Comparison of ENCODE assay signal across 24 cellular contexts in the genomic region with DNA sequence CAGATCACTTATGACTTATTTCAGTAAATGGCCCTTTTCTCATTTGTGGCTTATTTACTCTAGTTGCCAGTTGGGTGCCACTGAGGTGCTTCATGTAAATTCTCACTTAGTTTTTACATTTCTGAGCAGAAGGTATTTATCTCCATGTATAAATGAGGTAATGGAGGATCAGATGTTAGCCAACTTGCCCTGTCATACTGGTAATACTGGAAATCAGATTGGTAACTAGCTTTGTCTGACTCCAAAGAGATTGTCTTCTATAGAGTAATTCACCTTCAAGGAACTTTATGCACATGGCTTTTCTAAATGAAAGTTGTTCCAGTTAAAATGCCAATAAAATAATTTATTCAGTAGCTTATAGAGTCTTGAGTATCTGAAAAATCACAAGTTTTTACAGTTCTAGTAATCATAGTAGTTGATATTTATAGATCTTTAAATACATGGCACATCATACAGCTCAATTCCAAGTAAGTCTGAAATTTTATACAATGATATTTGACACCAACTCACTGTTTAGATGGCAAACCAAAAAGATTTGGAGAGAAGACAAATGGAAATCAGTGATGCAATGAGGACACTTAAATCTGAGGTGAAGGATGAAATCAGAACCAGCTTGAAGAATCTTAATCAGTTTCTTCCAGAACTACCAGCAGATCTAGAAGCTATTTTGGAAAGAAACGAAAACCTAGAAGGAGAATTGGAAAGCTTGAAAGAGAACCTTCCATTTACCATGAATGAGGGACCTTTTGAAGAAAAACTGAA. TPM values are rescaled to one million over a fixed set of nuclear protein-coding genes. Genes with fewer than 3 reads are reported as not detected.
DNase-seq lines count a peak whose midpoint lies in the region; ATAC-seq lines count a peak whose summit lies in the region.
"Had no signal": no experiment of that assay in that cellular context is flagged by ENCODE, and none has a peak within 500 bp of the region (broad histone marks: within the 10 kb centered on the region; RNA-seq: fewer than 3 reads in every experiment).

No MANE protein-coding gene starts in this region.

- peak overlapping the region; percentile 10 for H3K27ac Mint-ChIP-seq in activated naive CD4-positive, alpha-beta T cell treated with anti-CD3 and anti-CD28 coated beads for 36 hours
- peak overlapping the region; percentile 23 for H3K27ac Mint-ChIP-seq in activated naive CD8-positive, alpha-beta T cell treated with anti-CD3 and anti-CD28 coated beads for 36 hours
- peak overlapping the region; percentile 25 for H3K27ac Mint-ChIP-seq in memory B cell
- H3K27ac Mint-ChIP-seq: mesothelial cell of epicardium had no signal

- H3K9me3 Mint-ChIP-seq in activated naive CD4-positive, alpha-beta T cell treated with anti-CD3 and anti-CD28 coated beads for 36 hours: no peaks in the 10 kb centered on the region
- H3K9me3 Mint-ChIP-seq in activated naive CD8-positive, alpha-beta T cell treated with anti-CD3 and anti-CD28 coated beads for 36 hours: no peaks in the 10 kb centered on the region
- no peaks in the 10 kb centered on the region for H3K9me3 Mint-ChIP-seq in memory B cell
- H3K9me3 Mint-ChIP-seq: activated T-cell treated with anti-CD3 and anti-CD28 coated beads, Interleukin-2, amount 50 U/mL, for 4 hours; mesothelial cell of epicardium; naive B cell had no signal

- no peaks in the 10 kb centered on the region for H3K27me3 Mint-ChIP-seq in activated naive CD4-positive, alpha-beta T cell treated with anti-CD3 and anti-CD28 coated beads for 36 hours (ENCODE audit: low read depth)
- no peaks in the 10 kb centered on the region for H3K27me3 Mint-ChIP-seq in activated naive CD8-positive, alpha-beta T cell treated with anti-CD3 and anti-CD28 coated beads for 36 hours
- H3K27me3 Mint-ChIP-seq in memory B cell: no peaks in the 10 kb centered on the region
- H3K27me3 Mint-ChIP-seq: naive B cell had no signal

- peaks cover 55% of the 10 kb centered on the region for H3K36me3 Mint-ChIP-seq in activated naive CD4-positive, alpha-beta T cell treated with anti-CD3 and anti-CD28 coated beads for 36 hours (ENCODE audit: low read depth)
- H3K36me3 Mint-ChIP-seq in activated naive CD8-positive, alpha-beta T cell treated with anti-CD3 and anti-CD28 coated beads for 36 hours: peaks cover 42% of the 10 kb centered on the region
- H3K36me3 Mint-ChIP-seq in memory B cell: peaks cover 38% of the 10 kb centered on the region

- H3K4me3 Mint-ChIP-seq in activated naive CD4-positive, alpha-beta T cell treated with anti-CD3 and anti-CD28 coated beads for 36 hours: no peak overlapping the region
- no peak overlapping the region for H3K4me3 Mint-ChIP-seq in activated naive CD8-positive, alpha-beta T cell treated with anti-CD3 and anti-CD28 coated beads for 36 hours
- no peak overlapping the region for H3K4me3 Mint-ChIP-seq in memory B cell
- H3K4me3 Mint-ChIP-seq: activated T-cell treated with anti-CD3 and anti-CD28 coated beads, Interleukin-2, amount 50 U/mL, for 4 hours; mesothelial cell of epicardium; naive B cell had no signal

- CTCF ChIA-PET in activated naive CD4-positive, alpha-beta T cell treated with anti-CD3 and anti-CD28 coated beads for 36 hours (lab: Charles Lee): interaction anchor here (0.6 to 0.7 kb wide), 2 partner anchors 46 to 261 kb away, joined by 3 read pairs; no protein-coding TSS in a partner anchor

- DNase-seq in activated naive CD4-positive, alpha-beta T cell treated with anti-CD3 and anti-CD28 coated beads for 36 hours: no peak
- DNase-seq in activated naive CD4-positive, alpha-beta T cell treated with anti-CD3 and anti-CD28 coated beads, Interleukin-2, amount 50 U/mL, for 16 hours: no peak
- DNase-seq in DMS79 treated with DMSO at 0.1 percent for 48 hours (lab: John Stamatoyannopoulos, UW): peak; percentile 27
- DNase-seq in activated naive CD8-positive, alpha-beta T cell treated with anti-CD3 and anti-CD28 coated beads for 36 hours: no peak
- DNase-seq in memory B cell (ENCODE audit: low spot score in 2 of 2): no peak
- DNase-seq in NCI-H2107 treated with DMSO at 0.1 percent for 48 hours (lab: John Stamatoyannopoulos, UW; ENCODE audit: unreplicated experiment): no peak
- no peak for DNase-seq in AG08396 (ENCODE audit: low spot score)
- DNase-seq: activated CD4-positive, alpha-beta T cell treated with anti-CD3 and anti-CD28 coated beads for 1 hour; activated T-cell treated with anti-CD3 and anti-CD28 coated beads, Interleukin-2, amount 50 U/mL, for 4 hours; cortex of kidney; DMS153; foreskin melanocyte; kidney glomerular epithelial cell; naive B cell; NCI-H1436 treated with DMSO at 0.1 percent for 48 hours; NCI-H345; SHP77; stimulated activated CD4-positive, alpha-beta T cell treated with anti-CD3 and anti-CD28 coated beads, Interleukin-4, amount 100 ng/mL, for 1 hour; transverse colon had no signal

- intact Hi-C loops in activated naive CD4-positive, alpha-beta T cell treated with anti-CD3 and anti-CD28 coated beads for 36 hours (cut with micrococcal nuclease): no loop called here

- H3K4me1 Mint-ChIP-seq in activated naive CD4-positive, alpha-beta T cell treated with anti-CD3 and anti-CD28 coated beads for 36 hours (ENCODE audit: low read depth): peaks cover 14% of the 10 kb centered on the region
- H3K4me1 Mint-ChIP-seq in activated naive CD8-positive, alpha-beta T cell treated with anti-CD3 and anti-CD28 coated beads for 36 hours: peaks cover 16% of the 10 kb centered on the region
- H3K4me1 Mint-ChIP-seq in memory B cell: peaks cover 3% of the 10 kb centered on the region
- H3K4me1 Mint-ChIP-seq: mesothelial cell of epicardium had no signal

- ATAC-seq in memory B cell (ENCODE audit: low read depth) (no peak), HG03457 (IDR thresholded peaks at IDR 0.05; ENCODE audit: unreplicated experiment) (no peak)
- ATAC-seq: activated T-cell treated with anti-CD3 and anti-CD28 coated beads, Interleukin-2, amount 50 U/mL, for 4 hours; HCT116; HepG2; Panc1 had no signal

RNA-seq across cellular contexts. Expression of a gene that starts 28.8 kb away (rescaled TPM):
- total RNA-seq in activated naive CD4-positive, alpha-beta T cell treated with anti-CD3 and anti-CD28 coated beads for 36 hours: 10 to 100 TPM; 61.1 to 64.2 TPM
- 10 to 100 TPM; 58.4 to 61.0 TPM for total RNA-seq in activated naive CD8-positive, alpha-beta T cell treated with anti-CD3 and anti-CD28 coated beads for 36 hours
